In the genomic region with DNA sequence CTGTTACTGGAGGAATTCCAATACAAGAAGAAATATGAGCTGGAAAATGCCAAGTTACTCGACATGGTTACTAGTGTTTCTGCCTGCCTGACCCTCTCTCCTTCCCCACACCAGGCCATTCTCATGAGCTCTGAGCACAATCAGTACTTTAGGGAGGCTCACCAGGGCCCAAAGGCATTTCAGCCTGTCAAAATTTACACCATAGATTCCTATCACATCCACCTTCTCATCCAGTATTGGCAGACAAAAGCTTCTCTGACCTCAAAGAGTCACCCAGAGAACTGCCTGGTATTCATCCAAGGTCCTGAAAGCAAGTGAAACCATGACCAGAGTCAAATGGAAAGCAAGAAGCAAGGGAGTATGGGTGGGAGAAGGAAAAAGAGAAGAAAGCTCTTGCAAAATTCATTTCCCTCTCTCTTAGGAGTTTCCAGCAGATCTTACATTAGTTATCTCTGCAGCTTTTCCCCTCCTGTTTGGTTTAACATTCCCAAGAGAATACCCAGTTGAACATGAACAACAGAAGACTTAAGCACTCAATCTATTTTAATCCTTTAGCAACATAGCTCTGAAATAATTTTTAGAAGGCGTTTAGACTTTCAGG, we compare ENCODE assay signal across 27 cellular contexts. TPM values are rescaled to one million over a fixed set of nuclear protein-coding genes. Genes with fewer than 3 reads are reported as not detected.
A peak's percentile ranks its signal among the peaks of the same experiment; 100 is the strongest.
DNase-seq lines count a peak whose midpoint lies in the region; ATAC-seq, FAIRE-seq and TF ChIP-seq lines count a peak whose summit lies in the region.
"Had no signal": no experiment of that assay in that cellular context is flagged by ENCODE, and none has a peak within 500 bp of the region (broad histone marks: within the 10 kb centered on the region; RNA-seq: fewer than 3 reads in every experiment).

No MANE protein-coding gene starts in this region.

- no peak overlapping the region for H3K27ac Mint-ChIP-seq in Caco-2 (ENCODE audit: unreplicated experiment)
- H3K27ac Mint-ChIP-seq: activated naive CD8-positive, alpha-beta T cell treated with anti-CD3 and anti-CD28 coated beads, Interleukin-2, amount 10 ng/mL, durations not matched to agents 7 days and 5 days; CD4-positive, alpha-beta memory T cell; dendritic cell treated with granulocyte-macrophage colony-stimulating factor and Interleukin-4, amounts not matched to agents 40 ng/mL and 50 ng/mL, for 4 days; IgD-negative memory B cell; immature natural killer cell; memory B cell; natural killer cell; T-helper 1 cell treated with Interleukin-12 subunit alpha and Interleukin-12 subunit beta and Interleukin-4 antibody, amounts not matched to agents 30 μg/mL and 1 μg/mL, for 36 hours had no signal

- H3K36me3 ChIP-seq in Caco-2 (ENCODE audit: control insufficient read depth, insufficient read depth, low read length): no peaks in the 10 kb centered on the region
- H3K36me3 ChIP-seq: WERI-Rb-1 had no signal

- no peaks in the 10 kb centered on the region for H3K4me1 ChIP-seq in Caco-2

- peaks cover 1% of the 10 kb centered on the region; the same call in 1 of the 2 replicates for H3K27me3 ChIP-seq in Caco-2 (replicated peaks; ENCODE audit: control insufficient read depth, insufficient read depth, low read length)

- no peak for ATAC-seq in GM21423 (IDR thresholded peaks at IDR 0.05; ENCODE audit: unreplicated experiment)
- ATAC-seq: natural killer cell, PC-3 had no signal

- intact Hi-C loops in Caco-2 (cut with micrococcal nuclease; ENCODE audit: unreplicated experiment): no loop called here

- H3K9me3 Mint-ChIP-seq in Caco-2 (ENCODE audit: unreplicated experiment): no peaks in the 10 kb centered on the region
- H3K9me3 Mint-ChIP-seq: immature natural killer cell; natural killer cell; T-helper 1 cell treated with Interleukin-12 subunit alpha and Interleukin-12 subunit beta and Interleukin-4 antibody, amounts not matched to agents 30 μg/mL and 1 μg/mL, for 36 hours had no signal

- H3K4me1 Mint-ChIP-seq in Caco-2 (ENCODE audit: low read depth, unreplicated experiment): no peaks in the 10 kb centered on the region
- H3K4me1 Mint-ChIP-seq: activated naive CD8-positive, alpha-beta T cell treated with anti-CD3 and anti-CD28 coated beads, Interleukin-2, amount 10 ng/mL, durations not matched to agents 7 days and 5 days; CD4-positive, alpha-beta memory T cell; IgD-negative memory B cell; immature natural killer cell; memory B cell had no signal

- no peaks in the 10 kb centered on the region for H3K9me3 ChIP-seq in Caco-2
- H3K9me3 ChIP-seq: psoas muscle had no signal

- H3K27ac ChIP-seq in substantia nigra (ENCODE audit: low read depth, low read length, poor library complexity, severe bottlenecking): peak overlapping the region; percentile 89
- H3K27ac ChIP-seq: GM23248, psoas muscle, WERI-Rb-1 had no signal

- POLR2A ChIA-PET in Caco-2 (lab: Charles Lee): no interaction called here

- DNase-seq in NB4 (ENCODE audit: low read depth) (peak; percentile 6), midbrain (lab: John Stamatoyannopoulos, UW) (peak; percentile 36), substantia nigra (lab: John Stamatoyannopoulos, UW) (peak in 5 of 49 donors; percentile 4 to 23 (median 13)), amniotic stem cell (lab: John Stamatoyannopoulos, UW) (no peak), Caco-2 (no peak), T-helper 9 cell (no peak)
- DNase-seq: activated CD4-positive, alpha-beta T cell treated with anti-CD3 and anti-CD28 coated beads, Interleukin-2, amount 50 U/mL, for 1 hour; activated naive CD8-positive, alpha-beta T cell treated with anti-CD3 and anti-CD28 coated beads, Interleukin-2, amount 10 ng/mL, durations not matched to agents 7 days and 5 days; CD4-positive, alpha-beta memory T cell; DMS153; GDM1; GM23248; immature natural killer cell; natural killer cell; NCI-H774; PC-3; psoas muscle; stimulated activated CD4-positive, alpha-beta T cell treated with anti-CD3 and anti-CD28 coated beads, Interleukin-12 subunit alpha, Interleukin-12 subunit beta, amount 100 ng/mL, for 4 hours; WERI-Rb-1 had no signal

- H3K27me3 Mint-ChIP-seq in Caco-2 (ENCODE audit: insufficient read depth, unreplicated experiment): peaks cover 25% of the 10 kb centered on the region
- H3K27me3 Mint-ChIP-seq: dendritic cell treated with granulocyte-macrophage colony-stimulating factor and Interleukin-4, amounts not matched to agents 40 ng/mL and 50 ng/mL, for 4 days; IgD-negative memory B cell; memory B cell had no signal

- no peak for TF ChIP-seq POLR2A in NB4 (IDR thresholded peaks at IDR 0.05; ENCODE audit: extremely low read depth, insufficient read length)

- no peak overlapping the region for H3K4me3 Mint-ChIP-seq in Caco-2 (ENCODE audit: unreplicated experiment)
- H3K4me3 Mint-ChIP-seq: activated naive CD8-positive, alpha-beta T cell treated with anti-CD3 and anti-CD28 coated beads, Interleukin-2, amount 10 ng/mL, durations not matched to agents 7 days and 5 days; CD4-positive, alpha-beta memory T cell; dendritic cell treated with granulocyte-macrophage colony-stimulating factor and Interleukin-4, amounts not matched to agents 40 ng/mL and 50 ng/mL, for 4 days; IgD-negative memory B cell; immature natural killer cell; memory B cell; natural killer cell; T-helper 1 cell treated with Interleukin-12 subunit alpha and Interleukin-12 subunit beta and Interleukin-4 antibody, amounts not matched to agents 30 μg/mL and 1 μg/mL, for 36 hours had no signal

- BruUV-seq in Caco-2 (replicated peaks; lab: Mats Ljungman, UMichigan): no TSS peak

- TF ChIP-seq CTCF in NB4 (IDR thresholded peaks at IDR 0.05; ENCODE audit: low read depth, low read length): no peak
- no peak for TF ChIP-seq CTCF in Caco-2 (IDR thresholded peaks at IDR 0.05; ENCODE audit: insufficient read depth in 1 of 2, low read depth in 1 of 2, low read length in 1 of 2, severe bottlenecking in 1 of 2, unreplicated experiment in 1 of 2)

- CTCF ChIA-PET in Caco-2 (lab: Charles Lee): no interaction called here

- FAIRE-seq in endometrium (lab: Jason Lieb, UNC): peak; percentile 71
- FAIRE-seq: endothelial cell of umbilical vein had no signal

- H3K4me3 ChIP-seq in NB4 (ENCODE audit: low read depth, low read length) (no peak overlapping the region), Caco-2 (ENCODE audit: low read depth, low read length) (no peak overlapping the region)
- H3K4me3 ChIP-seq: GM23248, psoas muscle had no signal

- no peaks in the 10 kb centered on the region for H3K36me3 Mint-ChIP-seq in Caco-2 (ENCODE audit: insufficient read depth, unreplicated experiment)
- H3K36me3 Mint-ChIP-seq: activated naive CD8-positive, alpha-beta T cell treated with anti-CD3 and anti-CD28 coated beads, Interleukin-2, amount 10 ng/mL, durations not matched to agents 7 days and 5 days; CD4-positive, alpha-beta memory T cell; IgD-negative memory B cell; immature natural killer cell; memory B cell; natural killer cell had no signal

RNA-seq across cellular contexts. Expression of a gene that starts 58.7 kb away (rescaled TPM):
- total RNA-seq in Caco-2 (2022): 0.95 and 1.1 TPM in 2 replicates
- total RNA-seq: endothelial cell of umbilical vein, M059J, PC-3 had no signal

Comparison
In these comparisons a context has a peak if more than half of its experiments do, and no peak if none do; other contexts are left out.
1. DNase-seq: peak in NB4 (single experiment) and midbrain (single experiment); none in amniotic stem cell (single experiment), Caco-2 (0 of 2) and T-helper 9 cell (single experiment).